ENCODE assay signal across 1 cellular context in the genomic region with DNA sequence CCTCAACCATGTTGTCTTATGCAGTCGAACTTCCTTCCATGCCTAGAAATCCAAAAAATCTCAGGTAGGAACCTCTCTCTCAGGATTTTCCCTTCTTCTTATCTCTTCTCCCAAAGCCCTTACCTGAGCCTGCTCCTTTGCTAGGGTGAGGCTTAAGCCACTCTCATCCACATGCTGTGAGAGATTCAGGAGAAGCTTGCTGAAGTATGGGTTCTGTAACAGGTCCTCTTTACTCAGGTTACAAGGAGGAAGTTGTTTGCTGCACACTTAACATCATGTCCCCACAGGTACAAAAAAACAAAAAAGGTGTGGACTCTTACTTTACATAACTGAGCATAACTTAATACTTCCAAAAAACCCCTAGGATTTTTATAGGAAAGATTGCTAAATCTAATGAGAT.
TF ChIP-seq lines count a peak whose summit lies in the region.

No MANE protein-coding gene starts in this region.

TF ChIP-seq in K562, 482 proteins besides CTCF, POLR2A, EP300 and RAD21:
- TF ChIP-seq ZNF224 (CRISPR knock-in tag; IDR thresholded peaks at IDR 0.05) = no peak
- TF ChIP-seq BDP1 (IDR thresholded peaks at IDR 0.05; ENCODE audit: insufficient read depth, insufficient read length) = no peak
- no peak for TF ChIP-seq MTF1 (CRISPR knock-in tag; IDR thresholded peaks at IDR 0.05; ENCODE audit: borderline replicate concordance)
- no peak for TF ChIP-seq RBM14 (IDR thresholded peaks at IDR 0.05; ENCODE audit: borderline replicate concordance, insufficient read depth, low read depth, low read length)
- TF ChIP-seq SRSF1 (IDR thresholded peaks at IDR 0.05; ENCODE audit: low read depth, low read length) = no peak
- no peak for TF ChIP-seq SRSF9 (IDR thresholded peaks at IDR 0.05; ENCODE audit: borderline replicate concordance, low read depth, low read length)
- TF ChIP-seq RBM25 (IDR thresholded peaks at IDR 0.05; ENCODE audit: low read depth, low read length, severe bottlenecking) = no peak
- no peak for TF ChIP-seq CXXC5 (CRISPR knock-in tag; IDR thresholded peaks at IDR 0.05)
- TF ChIP-seq NFRKB (IDR thresholded peaks at IDR 0.05; ENCODE audit: low read depth) = no peak
- no peak for TF ChIP-seq ZNF644 (tag; IDR thresholded peaks at IDR 0.05; ENCODE audit: low read depth)
- no peak for TF ChIP-seq DACH1 (IDR thresholded peaks at IDR 0.05; ENCODE audit: partially characterized antibody)
- no peak for TF ChIP-seq ARNT (IDR thresholded peaks at IDR 0.05)
- no peak for TF ChIP-seq ZNF274 (IDR thresholded peaks at IDR 0.05; ENCODE audit: borderline replicate concordance, low read depth, low read length)
